ENCODE assay signal across 8 cellular contexts in the genomic region with DNA sequence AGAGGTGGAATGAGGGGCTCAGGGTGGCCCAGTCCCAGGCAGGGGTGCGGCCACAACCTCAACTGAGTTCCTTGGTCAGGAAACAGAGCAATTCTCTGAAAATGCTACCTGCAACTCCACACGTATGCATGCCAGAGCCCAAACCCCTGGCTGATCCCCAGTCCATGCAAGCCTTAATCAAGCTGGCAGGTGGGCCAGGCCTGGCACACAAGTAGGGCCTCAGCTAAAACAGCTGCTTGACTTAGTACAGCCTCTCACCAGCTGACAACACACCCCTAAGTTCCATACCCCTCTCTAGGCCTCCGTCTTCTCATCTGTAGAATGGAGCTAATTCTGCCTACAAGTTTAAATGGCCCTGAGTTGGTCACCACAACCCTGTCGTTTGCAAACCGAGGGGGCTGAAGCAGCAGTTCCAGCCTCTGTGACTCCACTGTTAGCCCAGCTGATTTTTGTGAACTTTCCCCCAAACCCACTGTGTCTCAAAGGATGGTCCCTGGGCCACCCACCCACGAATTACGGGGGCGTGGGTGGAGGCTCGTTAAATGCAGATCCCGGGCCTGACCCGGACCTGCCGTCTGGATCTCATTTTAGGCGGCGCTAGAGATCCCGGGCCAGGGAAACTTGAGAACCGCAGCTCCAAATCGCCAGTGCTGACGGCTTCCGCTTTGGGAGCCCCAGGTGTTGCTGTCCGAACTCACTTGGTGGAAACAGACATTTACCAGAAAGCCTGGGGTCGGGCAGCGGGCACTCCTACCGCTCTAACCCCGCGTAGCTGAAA. TPM values are rescaled to one million over a fixed set of nuclear protein-coding genes. Genes with fewer than 3 reads are reported as not detected.
A peak's percentile ranks its signal among the peaks of the same experiment; 100 is the strongest.
DNase-seq lines count a peak whose midpoint lies in the region; ATAC-seq and TF ChIP-seq lines count a peak whose summit lies in the region.

No MANE protein-coding gene starts in this region.

- no peak for TF ChIP-seq RAD21 in neural cell (conservative IDR thresholded peaks at IDR 0.05)

- H3K27me3 Mint-ChIP-seq in activated CD4-positive, alpha-beta T cell treated with anti-CD3 and anti-CD28 coated beads for 36 hours: peaks cover 43% of the 10 kb centered on the region

- intact Hi-C loops in activated CD4-positive, alpha-beta T cell treated with anti-CD3 and anti-CD28 coated beads for 36 hours (cut with DNase I, micrococcal nuclease): no loop called here

- peak; percentile 16 for DNase-seq in activated CD4-positive, alpha-beta T cell treated with anti-CD3 and anti-CD28 coated beads for 36 hours
- DNase-seq in activated CD4-positive, alpha-beta T cell treated with anti-CD3 and anti-CD28 coated beads for 4 hours: no peak
- peak; percentile 21 to 27 for DNase-seq in activated T-cell treated with anti-CD3 and anti-CD28 coated beads, Interleukin-2, amount 50 U/mL, for 48 hours
- peak; percentile 60 for DNase-seq in globus pallidus (ENCODE audit: low spot score)
- DNase-seq in epidermal melanocyte (ENCODE audit: insufficient read length, low spot score): no peak
- no peak for DNase-seq in HCEC 1CT

- CTCF ChIA-PET in activated CD4-positive, alpha-beta T cell treated with anti-CD3 and anti-CD28 coated beads for 36 hours (lab: Charles Lee): no interaction called here

- H3K36me3 Mint-ChIP-seq in activated CD4-positive, alpha-beta T cell treated with anti-CD3 and anti-CD28 coated beads for 36 hours (ENCODE audit: low read depth): no peaks in the 10 kb centered on the region

- H3K4me3 Mint-ChIP-seq in activated CD4-positive, alpha-beta T cell treated with anti-CD3 and anti-CD28 coated beads for 36 hours: peak overlapping the region; percentile 38

- H3K79me2 ChIP-seq in neural cell (replicated peaks; ENCODE audit: insufficient read depth, low read length): no peaks in the 10 kb centered on the region

- H3K27ac Mint-ChIP-seq in activated CD4-positive, alpha-beta T cell treated with anti-CD3 and anti-CD28 coated beads for 36 hours: no peak overlapping the region

- no peaks in the 10 kb centered on the region for H4K20me1 ChIP-seq in neural cell (ENCODE audit: insufficient read depth)

- H3K9me2 ChIP-seq in neural cell (ENCODE audit: insufficient read depth, low read length): no peaks in the 10 kb centered on the region

- no peaks in the 10 kb centered on the region for H3K9me3 ChIP-seq in neural cell (ENCODE audit: low read length)

- H3K4me1 Mint-ChIP-seq in activated CD4-positive, alpha-beta T cell treated with anti-CD3 and anti-CD28 coated beads for 36 hours: no peaks in the 10 kb centered on the region

- H3K9me3 Mint-ChIP-seq in activated CD4-positive, alpha-beta T cell treated with anti-CD3 and anti-CD28 coated beads for 36 hours (ENCODE audit: low read depth): no peaks in the 10 kb centered on the region

- H2AFZ ChIP-seq in neural cell (ENCODE audit: low read depth, low read length): no peak overlapping the region

- POLR2A ChIA-PET in activated CD4-positive, alpha-beta T cell treated with anti-CD3 and anti-CD28 coated beads for 36 hours (lab: Charles Lee): no interaction called here

- H3K4me3 ChIP-seq in neural cell (ENCODE audit: low read length): peak overlapping the region; percentile 70

- H3F3A ChIP-seq in neural cell (ENCODE audit: insufficient read depth, low read length, poor library complexity, severe bottlenecking): no peaks in the 10 kb centered on the region

- no peaks in the 10 kb centered on the region for H3K36me3 ChIP-seq in neural cell (ENCODE audit: insufficient read depth, low read length)

- H3K27me3 ChIP-seq in neural cell (ENCODE audit: insufficient read depth, low read depth, low read length): peaks cover 34% of the 10 kb centered on the region

- TF ChIP-seq EP300 in neural cell (conservative IDR thresholded peaks at IDR 0.05; ENCODE audit: poor library complexity, severe bottlenecking): no peak

- ATAC-seq in activated CD4-positive, alpha-beta T cell treated with anti-CD3 and anti-CD28 coated beads for 36 hours: peak; percentile 9
- ATAC-seq in HG03103 (IDR thresholded peaks at IDR 0.05; ENCODE audit: low read depth, unreplicated experiment): peak; percentile 13

- peak overlapping the region; percentile 50 for H3K9ac ChIP-seq in neural cell (ENCODE audit: low read length)

- peak overlapping the region; percentile 51 for H3K4me2 ChIP-seq in neural cell (ENCODE audit: low read length)

- no peak overlapping the region for H3K27ac ChIP-seq in neural cell (ENCODE audit: low read length)

- TF ChIP-seq CTCF in neural cell (IDR thresholded peaks at IDR 0.05; ENCODE audit: poor library complexity, severe bottlenecking): peak; percentile 31

TF ChIP-seq in neural cell, 6 proteins besides CTCF, POLR2A, EP300 and RAD21:
- TF ChIP-seq, protein P1, sequence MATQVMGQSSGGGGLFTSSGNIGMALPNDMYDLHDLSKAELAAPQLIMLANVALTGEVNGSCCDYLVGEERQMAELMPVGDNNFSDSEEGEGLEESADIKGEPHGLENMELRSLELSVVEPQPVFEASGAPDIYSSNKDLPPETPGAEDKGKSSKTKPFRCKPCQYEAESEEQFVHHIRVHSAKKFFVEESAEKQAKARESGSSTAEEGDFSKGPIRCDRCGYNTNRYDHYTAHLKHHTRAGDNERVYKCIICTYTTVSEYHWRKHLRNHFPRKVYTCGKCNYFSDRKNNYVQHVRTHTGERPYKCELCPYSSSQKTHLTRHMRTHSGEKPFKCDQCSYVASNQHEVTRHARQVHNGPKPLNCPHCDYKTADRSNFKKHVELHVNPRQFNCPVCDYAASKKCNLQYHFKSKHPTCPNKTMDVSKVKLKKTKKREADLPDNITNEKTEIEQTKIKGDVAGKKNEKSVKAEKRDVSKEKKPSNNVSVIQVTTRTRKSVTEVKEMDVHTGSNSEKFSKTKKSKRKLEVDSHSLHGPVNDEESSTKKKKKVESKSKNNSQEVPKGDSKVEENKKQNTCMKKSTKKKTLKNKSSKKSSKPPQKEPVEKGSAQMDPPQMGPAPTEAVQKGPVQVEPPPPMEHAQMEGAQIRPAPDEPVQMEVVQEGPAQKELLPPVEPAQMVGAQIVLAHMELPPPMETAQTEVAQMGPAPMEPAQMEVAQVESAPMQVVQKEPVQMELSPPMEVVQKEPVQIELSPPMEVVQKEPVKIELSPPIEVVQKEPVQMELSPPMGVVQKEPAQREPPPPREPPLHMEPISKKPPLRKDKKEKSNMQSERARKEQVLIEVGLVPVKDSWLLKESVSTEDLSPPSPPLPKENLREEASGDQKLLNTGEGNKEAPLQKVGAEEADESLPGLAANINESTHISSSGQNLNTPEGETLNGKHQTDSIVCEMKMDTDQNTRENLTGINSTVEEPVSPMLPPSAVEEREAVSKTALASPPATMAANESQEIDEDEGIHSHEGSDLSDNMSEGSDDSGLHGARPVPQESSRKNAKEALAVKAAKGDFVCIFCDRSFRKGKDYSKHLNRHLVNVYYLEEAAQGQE (IDR thresholded peaks at IDR 0.05; ENCODE audit: borderline replicate concordance): no peak
- TF ChIP-seq EZH2 (IDR thresholded peaks at IDR 0.05; ENCODE audit: borderline replicate concordance, insufficient read depth, low read length, poor library complexity, severe bottlenecking) (no peak), POLR2AphosphoS5 (IDR thresholded peaks at IDR 0.05) (no peak), MXI1 (conservative IDR thresholded peaks at IDR 0.05; ENCODE audit: poor library complexity, severe bottlenecking) (no peak), SMC3 (conservative IDR thresholded peaks at IDR 0.05; ENCODE audit: poor library complexity) (no peak), TAF1 (IDR thresholded peaks at IDR 0.05; ENCODE audit: low read depth) (no peak)

RNA-seq across cellular contexts. Expression of a gene that starts 0.9 kb away (rescaled TPM):
- total RNA-seq in activated CD4-positive, alpha-beta T cell treated with anti-CD3 and anti-CD28 coated beads for 36 hours: under 1 TPM; 0.30 to 0.55 TPM
- 0.06 and 0.17 TPM in 2 replicates for polyA plus RNA-seq in neural cell
- 0.49 TPM in 1 of 2 replicates, not detected in the other for polyA minus RNA-seq in neural cell

RNA-seq across cellular contexts. Expression of a gene that starts 1.1 kb away (rescaled TPM):
- total RNA-seq in activated CD4-positive, alpha-beta T cell treated with anti-CD3 and anti-CD28 coated beads for 36 hours: under 1 TPM; 0.33 to 0.69 TPM
- 0.83 and 2.2 TPM in 2 replicates for polyA plus RNA-seq in neural cell
- polyA minus RNA-seq in neural cell: 0.24 and 0.35 TPM in 2 replicates

RNA-seq across cellular contexts. Expression of a gene that starts 36.7 kb away (rescaled TPM):
- total RNA-seq in activated CD4-positive, alpha-beta T cell treated with anti-CD3 and anti-CD28 coated beads for 36 hours: 10 to 100 TPM; 26.0 to 28.9 TPM
- polyA plus RNA-seq in neural cell: 19.7 and 28.4 TPM in 2 replicates
- 67.4 and 76.9 TPM in 2 replicates for polyA minus RNA-seq in neural cell

RNA-seq across cellular contexts. Expression of a gene that starts 46.4 kb away (rescaled TPM):
- 10 to 100 TPM; 31.6 to 45.1 TPM for total RNA-seq in activated CD4-positive, alpha-beta T cell treated with anti-CD3 and anti-CD28 coated beads for 36 hours
- polyA plus RNA-seq in neural cell: 113 and 136 TPM in 2 replicates
- 41.6 and 46.9 TPM in 2 replicates for polyA minus RNA-seq in neural cell

Comparison
In these comparisons a context has a peak if more than half of its experiments do, and no peak if none do; other contexts are left out.
1. DNase-seq: peak in activated CD4-positive, alpha-beta T cell treated with anti-CD3 and anti-CD28 coated beads for 36 hours (single experiment), activated T-cell treated with anti-CD3 and anti-CD28 coated beads, Interleukin-2, amount 50 U/mL, for 48 hours (2 of 2) and globus pallidus (single experiment); none in activated CD4-positive, alpha-beta T cell treated with anti-CD3 and anti-CD28 coated beads for 4 hours (0 of 2), epidermal melanocyte (single experiment) and HCEC 1CT (single experiment).